Comparison of ENCODE assay signal across 11 cellular contexts in the genomic region with DNA sequence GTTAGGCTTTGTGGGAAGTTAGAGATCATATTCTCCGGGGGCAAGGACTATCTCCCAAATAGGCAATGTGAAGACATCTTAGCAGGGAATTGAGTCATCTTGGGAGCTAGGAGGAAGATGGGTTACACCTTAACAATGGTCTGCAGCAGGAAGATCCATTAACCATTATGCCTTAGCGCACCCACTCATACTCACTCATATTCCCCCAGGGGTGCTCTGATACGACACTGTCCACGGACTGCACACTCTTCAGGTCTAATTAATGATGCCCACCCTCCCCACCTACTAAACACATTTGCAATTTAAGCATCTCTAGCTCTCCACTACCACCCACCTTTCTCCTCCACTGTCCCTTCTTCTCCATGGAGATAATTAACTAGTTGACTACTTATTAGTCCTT. TPM values are rescaled to one million over a fixed set of nuclear protein-coding genes. Genes with fewer than 3 reads are reported as not detected.
A peak's percentile ranks its signal among the peaks of the same experiment; 100 is the strongest.
DNase-seq lines count a peak whose midpoint lies in the region; ATAC-seq and TF ChIP-seq lines count a peak whose summit lies in the region.
"Had no signal": no experiment of that assay in that cellular context is flagged by ENCODE, and none has a peak within 500 bp of the region (broad histone marks: within the 10 kb centered on the region; RNA-seq: fewer than 3 reads in every experiment).

No MANE protein-coding gene starts in this region.

- POLR2A ChIA-PET in HEK293 (lab: Yijun Ruan, JAX): no interaction called here

- H3K27ac ChIP-seq in BLaER1 treated with 17β-estradiol and CSF1 and Interleukin-3, amounts not matched to agents 10 nM and 100 nM: no peak overlapping the region
- no peak overlapping the region for H3K27ac ChIP-seq in HEK293 (ENCODE audit: extremely low read depth, low read depth, low read length)
- no peak overlapping the region for H3K27ac ChIP-seq in mesendoderm (ENCODE audit: low read depth, low read length)
- H3K27ac ChIP-seq: esophagus muscularis mucosa, HL-60 had no signal

- no peak for TF ChIP-seq CTCF in HEK293 (tag by site-specific recombination; IDR thresholded peaks at IDR 0.05)

- H3K4me3 ChIP-seq in BLaER1 treated with 17β-estradiol and CSF1 and Interleukin-3, amounts not matched to agents 10 nM and 100 nM: no peak overlapping the region
- H3K4me3 ChIP-seq in HEK293 (ENCODE audit: low read depth, low read length) (no peak overlapping the region), mesendoderm (ENCODE audit: low read length) (no peak overlapping the region)

- peaks cover 0 to 43% (median 8%) of the 10 kb centered on the region in 11 experiments; a peak in 11 of 22 replicates for H4K20me1 ChIP-seq in BLaER1 treated with 17β-estradiol and CSF1 and Interleukin-3, amounts not matched to agents 10 nM and 100 nM

- H3K4me1 ChIP-seq in BLaER1 treated with 17β-estradiol and CSF1 and Interleukin-3, amounts not matched to agents 10 nM and 100 nM: peaks cover 25 to 41% (median 35%) of the 10 kb centered on the region in 10 experiments
- H3K4me1 ChIP-seq in HEK293 (ENCODE audit: control insufficient read depth, insufficient read depth, low read length) (no peaks in the 10 kb centered on the region), mesendoderm (ENCODE audit: control insufficient read depth, low read depth, low read length) (no peaks in the 10 kb centered on the region)

- peak overlapping the region in 9 of 11 experiments; percentile 96 to 100 (median 99); a peak in 17 of 22 replicates for H3K4me2 ChIP-seq in BLaER1 treated with 17β-estradiol and CSF1 and Interleukin-3, amounts not matched to agents 10 nM and 100 nM
- H3K4me2 ChIP-seq in mesendoderm (ENCODE audit: low read length): no peak overlapping the region

- H4K5ac ChIP-seq in mesendoderm (ENCODE audit: low read length): no peak overlapping the region

- H3K9me3 Mint-ChIP-seq in activated T-helper 17 cell treated with anti-CD3 and anti-CD28 coated beads, Interleukin-2, amount 50 U/mL, for 72 hours: no peaks in the 10 kb centered on the region

- H3K36me3 ChIP-seq in BLaER1 treated with 17β-estradiol and CSF1 and Interleukin-3, amounts not matched to agents 10 nM and 100 nM: no peaks in the 10 kb centered on the region
- no peaks in the 10 kb centered on the region for H3K36me3 ChIP-seq in HEK293 (ENCODE audit: control insufficient read depth in 2 of 2, insufficient read depth in 1 of 2, low read length in 2 of 2)
- no peaks in the 10 kb centered on the region for H3K36me3 ChIP-seq in mesendoderm (ENCODE audit: control insufficient read depth, insufficient read depth, low read length)
- H3K36me3 ChIP-seq: esophagus muscularis mucosa had no signal

- no peak overlapping the region for H3K9ac ChIP-seq in BLaER1 treated with 17β-estradiol and CSF1 and Interleukin-3, amounts not matched to agents 10 nM and 100 nM
- H3K9ac ChIP-seq in mesendoderm (ENCODE audit: low read length): no peak overlapping the region

- no peaks in the 10 kb centered on the region for H3K36me3 Mint-ChIP-seq in activated T-helper 17 cell treated with anti-CD3 and anti-CD28 coated beads, Interleukin-2, amount 50 U/mL, for 72 hours (ENCODE audit: low read depth)

- WGBS in mesendoderm (ENCODE audit: extremely low coverage, insufficient coverage, low lambda C conversion rate): no CpG with 5 or more reads among the region's 4 CpGs

- H3K18ac ChIP-seq in mesendoderm (ENCODE audit: low read length): no peak overlapping the region

- H3K23ac ChIP-seq in mesendoderm (ENCODE audit: low read length): no peak overlapping the region

- no peak overlapping the region for H4K8ac ChIP-seq in mesendoderm (ENCODE audit: low read depth, low read length)

- H3K56ac ChIP-seq in mesendoderm (ENCODE audit: low read length): no peak overlapping the region

- H3K4me3 Mint-ChIP-seq in activated T-helper 17 cell treated with anti-CD3 and anti-CD28 coated beads, Interleukin-2, amount 50 U/mL, for 72 hours: peak overlapping the region; percentile 63

- no peaks in the 10 kb centered on the region for H3K9me3 ChIP-seq in BLaER1 treated with 17β-estradiol and CSF1 and Interleukin-3, amounts not matched to agents 10 nM and 100 nM (replicated peaks in 1 of 11)
- no peaks in the 10 kb centered on the region for H3K9me3 ChIP-seq in HEK293 (ENCODE audit: control insufficient read depth, insufficient read depth, low read depth, low read length)
- H3K9me3 ChIP-seq: esophagus muscularis mucosa had no signal

- no peaks in the 10 kb centered on the region for H3K79me2 ChIP-seq in mesendoderm (ENCODE audit: control insufficient read depth, insufficient read depth, low read length)

- no peak overlapping the region for H3K4ac ChIP-seq in mesendoderm (ENCODE audit: low read depth, low read length)

- DNase-seq in mesendoderm: peak; percentile 2
- no peak for DNase-seq in UCSD-AML1 (lab: John Stamatoyannopoulos, UW; ENCODE audit: unreplicated experiment)
- no peak for DNase-seq in SHP77 (lab: John Stamatoyannopoulos, UW)
- DNase-seq in GOT3 (lab: John Stamatoyannopoulos, UW): no peak
- DNase-seq in DMS79 (lab: John Stamatoyannopoulos, UW): no peak
- DNase-seq: mesenchymal stem cell had no signal

- H3K79me1 ChIP-seq in mesendoderm (ENCODE audit: low read length): no peaks in the 10 kb centered on the region

- H3K27me3 Mint-ChIP-seq in activated T-helper 17 cell treated with anti-CD3 and anti-CD28 coated beads, Interleukin-2, amount 50 U/mL, for 72 hours: peaks cover 12% of the 10 kb centered on the region

- peaks cover 12% of the 10 kb centered on the region for H3K4me1 Mint-ChIP-seq in activated T-helper 17 cell treated with anti-CD3 and anti-CD28 coated beads, Interleukin-2, amount 50 U/mL, for 72 hours

- CTCF ChIA-PET in HEK293 (lab: Yijun Ruan, JAX): no interaction called here

- H2BK120ac ChIP-seq in mesendoderm (ENCODE audit: low read depth, low read length): no peak overlapping the region

- no peak overlapping the region for H2BK15ac ChIP-seq in mesendoderm (replicated peaks; ENCODE audit: low read depth)

- no peak for ATAC-seq in activated T-helper 17 cell treated with anti-CD3 and anti-CD28 coated beads, Interleukin-2, amount 50 U/mL, for 72 hours (replicated peaks)

- H3K27me3 ChIP-seq in BLaER1 treated with 17β-estradiol and CSF1 and Interleukin-3, amounts not matched to agents 10 nM and 100 nM: peaks cover 36 to 99% (median 45%) of the 10 kb centered on the region in 11 experiments
- peaks cover 8% of the 10 kb centered on the region for H3K27me3 ChIP-seq in mesendoderm (ENCODE audit: insufficient read depth, low read length, poor library complexity)

- H3K27ac Mint-ChIP-seq in activated T-helper 17 cell treated with anti-CD3 and anti-CD28 coated beads, Interleukin-2, amount 50 U/mL, for 72 hours: no peak overlapping the region

- H2AK5ac ChIP-seq in mesendoderm (ENCODE audit: low read length): no peak overlapping the region

- no peak overlapping the region for H2BK5ac ChIP-seq in mesendoderm (ENCODE audit: low read length)

TF ChIP-seq in HEK293, 187 proteins besides CTCF, POLR2A, EP300 and RAD21:
- no peak for TF ChIP-seq KLF16 (tag by site-specific recombination; IDR thresholded peaks at IDR 0.05)
- no peak for TF ChIP-seq ZNF626 (tag by site-specific recombination; IDR thresholded peaks at IDR 0.05)
- TF ChIP-seq ZFHX2 (tag by site-specific recombination; conservative IDR thresholded peaks at IDR 0.05): peak; percentile 77
- TF ChIP-seq EGR2 (tag by site-specific recombination; IDR thresholded peaks at IDR 0.05; ENCODE audit: low read depth): peak; percentile 81
- TF ChIP-seq ZNF701 (tag by site-specific recombination; IDR thresholded peaks at IDR 0.05): peak; percentile 66; the same call in 1 of the 2 replicates

RNA-seq across cellular contexts. Expression of a gene that starts 0.9 kb away (rescaled TPM):
- not detected for total RNA-seq in activated T-helper 17 cell treated with anti-CD3 and anti-CD28 coated beads, Interleukin-2, amount 50 U/mL, for 72 hours
- 1.8 TPM for polyA plus RNA-seq in mesendoderm (2013, experiment 1 of 2)
- polyA plus RNA-seq in mesendoderm (2013, experiment 2 of 2): 1.3 TPM
